1 cellular context compared by ENCODE assay signal in the genomic region with DNA sequence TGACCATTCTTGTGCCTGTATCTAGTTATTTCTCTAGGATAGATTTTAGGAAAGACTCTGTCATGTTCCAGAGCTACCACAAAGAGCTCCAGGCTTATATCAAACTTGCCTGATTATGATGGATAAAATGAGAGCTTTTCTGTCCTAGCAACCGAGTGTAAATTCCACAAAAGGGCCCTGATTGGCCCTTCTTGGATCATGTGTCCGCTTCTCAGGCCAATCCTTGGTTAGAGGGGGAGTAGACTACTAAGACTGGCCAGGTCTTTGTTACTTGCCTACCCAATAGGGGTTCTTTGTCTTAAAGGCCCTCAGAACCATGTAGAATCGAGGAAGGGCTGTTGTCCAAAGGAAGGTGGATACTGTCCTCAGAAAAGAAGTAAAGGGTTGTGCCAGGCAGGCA.
TF ChIP-seq lines count a peak whose summit lies in the region.

No MANE protein-coding gene starts in this region.

TF ChIP-seq in GM23338, 12 proteins besides CTCF, POLR2A, EP300 and RAD21 (continued from another document):
- TF ChIP-seq REST (IDR thresholded peaks at IDR 0.05; ENCODE audit: unreplicated experiment), result no peak
- TF ChIP-seq ZNF331 (CRISPR knock-in tag; IDR thresholded peaks at IDR 0.05; ENCODE audit: low read depth), result no peak
- TF ChIP-seq POLR2AphosphoS5 (IDR thresholded peaks at IDR 0.05; ENCODE audit: low read depth), result no peak
- TF ChIP-seq ZNF114 (CRISPR knock-in tag; IDR thresholded peaks at IDR 0.05), result no peak
- no peak for TF ChIP-seq JUNB (IDR thresholded peaks at IDR 0.05; ENCODE audit: unreplicated experiment)
- TF ChIP-seq CREB1 (CRISPR knock-in tag; IDR thresholded peaks at IDR 0.05; ENCODE audit: low read depth), result no peak
- TF ChIP-seq STAT1 (IDR thresholded peaks at IDR 0.05; ENCODE audit: unreplicated experiment), result no peak
- TF ChIP-seq EZH2phosphoT487 (IDR thresholded peaks at IDR 0.05; ENCODE audit: unreplicated experiment), result no peak
- no peak for TF ChIP-seq ZNF462 (CRISPR knock-in tag; IDR thresholded peaks at IDR 0.05)
TF ChIP-seq in GM23338: peak in this region for 0.
